Comparison of ENCODE assay signal across 16 cellular contexts in the genomic region with DNA sequence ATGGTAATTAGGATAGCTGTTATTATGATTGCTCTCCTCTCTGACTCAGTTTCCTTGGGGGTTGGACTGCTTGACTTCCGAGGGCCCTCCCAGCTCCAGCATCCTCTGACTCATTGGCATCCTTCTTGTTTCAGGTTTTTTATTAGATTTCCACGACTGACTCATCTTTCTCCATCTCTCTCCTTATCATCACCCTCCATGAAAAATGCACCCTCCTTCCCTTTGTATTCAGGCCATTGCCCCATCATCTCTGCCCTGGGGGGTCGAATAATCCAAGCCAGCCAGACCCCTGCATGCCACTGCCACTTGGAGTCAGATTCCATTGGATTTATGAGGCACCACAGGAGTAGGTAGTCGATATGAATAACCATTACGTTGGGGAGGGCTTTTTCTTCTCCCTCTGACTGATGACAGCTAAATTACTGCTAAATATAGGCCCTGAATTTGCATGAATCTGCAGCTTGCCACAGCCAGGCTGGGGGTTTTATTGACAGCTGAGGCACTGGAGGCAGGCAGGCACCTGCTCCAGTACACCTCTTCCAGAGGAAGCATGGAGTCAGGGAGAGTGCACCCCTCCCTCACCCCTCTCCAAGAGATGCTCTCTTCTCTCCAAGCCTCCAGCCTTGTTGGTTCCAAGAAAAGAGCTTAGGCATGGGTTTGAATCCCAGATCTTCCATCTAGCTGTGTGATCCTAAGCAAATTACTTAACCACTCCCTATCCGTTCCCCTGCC.
DNase-seq lines count a peak whose midpoint lies in the region; ATAC-seq and TF ChIP-seq lines count a peak whose summit lies in the region.
"Had no signal": no experiment of that assay in that cellular context is flagged by ENCODE, and none has a peak within 500 bp of the region (broad histone marks: within the 10 kb centered on the region; RNA-seq: fewer than 3 reads in every experiment).

No MANE protein-coding gene starts in this region.

- peaks cover 57% of the 10 kb centered on the region for H3K27me3 ChIP-seq in adipocyte (replicated peaks; ENCODE audit: control insufficient read depth, insufficient read depth, low read length)

- DNase-seq in AG08395 (ENCODE audit: low spot score) (peak; percentile 80), HT1080 (ENCODE audit: low read depth) (peak; percentile 98), adipocyte (ENCODE audit: low read depth) (peak; percentile 4), inferior parietal cortex (ENCODE audit: extremely low spot score) (peak; percentile 39), HEK293T (ENCODE audit: extremely low spot score) (no peak), NCI-H524 (lab: John Stamatoyannopoulos, UW) (no peak), T-helper 17 cell (no peak)
- DNase-seq: activated B cell treated with CpG ODN at 0.5 μM for 24 hours, activated T-cell treated with anti-CD3 and anti-CD28 coated beads for 4 hours, AML-193, Kasumi-1, kidney, NCI-H187 treated with DMSO at 0.1 percent for 48 hours, trophoblast cell had no signal

- H3K9me3 ChIP-seq in adipocyte (ENCODE audit: control insufficient read depth, low read length), result no peaks in the 10 kb centered on the region
- no peaks in the 10 kb centered on the region for H3K9me3 ChIP-seq in T-helper 17 cell (ENCODE audit: control insufficient read depth, low read length, poor library complexity, severe bottlenecking)

- no peaks in the 10 kb centered on the region for H3K4me1 Mint-ChIP-seq in T-helper 17 cell
- H3K4me1 Mint-ChIP-seq: activated B cell treated with CpG ODN at 0.5 μM for 24 hours had no signal

- H3K27ac Mint-ChIP-seq in T-helper 17 cell, result no peak overlapping the region
- H3K27ac Mint-ChIP-seq: activated B cell treated with CpG ODN at 0.5 μM for 24 hours had no signal

- H3K27me3 Mint-ChIP-seq in T-helper 17 cell, result peaks cover 19% of the 10 kb centered on the region

- H3K4me1 ChIP-seq in adipocyte (ENCODE audit: control insufficient read depth, insufficient read depth, low read length), result no peaks in the 10 kb centered on the region

- H3K36me3 ChIP-seq in adipocyte (ENCODE audit: control insufficient read depth, insufficient read depth, low read length, severe bottlenecking), result no peaks in the 10 kb centered on the region

- POLR2A ChIA-PET in HEK293T (lab: Yijun Ruan, JAX), result no interaction called here

- H3K36me3 Mint-ChIP-seq in T-helper 17 cell (ENCODE audit: low read depth), result no peaks in the 10 kb centered on the region

- no peak for ATAC-seq in GM21723 (IDR thresholded peaks at IDR 0.05; ENCODE audit: unreplicated experiment)
- ATAC-seq in T-helper 17 cell, result no peak
- ATAC-seq: GM12878 had no signal

- no peak overlapping the region for H3K4me3 ChIP-seq in adipocyte (ENCODE audit: low read length)
- H3K4me3 ChIP-seq: GM12878 had no signal

- H3K9ac ChIP-seq in adipocyte (ENCODE audit: low read length), result no peak overlapping the region

- H3K4me3 Mint-ChIP-seq in T-helper 17 cell, result no peak overlapping the region
- H3K4me3 Mint-ChIP-seq: activated B cell treated with CpG ODN at 0.5 μM for 24 hours had no signal

- CTCF ChIA-PET in HEK293T (lab: Yijun Ruan, JAX), result interaction anchor here (1.0 kb wide), 1 partner anchor 33 kb away, joined by 4 read pairs; no protein-coding TSS in a partner anchor

TF ChIP-seq in HEK293T, 16 proteins besides CTCF, POLR2A, EP300 and RAD21:
- no peak for TF ChIP-seq NFRKB (IDR thresholded peaks at IDR 0.05)
- no peak for TF ChIP-seq ZNF384 (IDR thresholded peaks at IDR 0.05)
- no peak for TF ChIP-seq SP1 (IDR thresholded peaks at IDR 0.05)
- no peak for TF ChIP-seq BHLHE40 (IDR thresholded peaks at IDR 0.05; ENCODE audit: borderline replicate concordance)
- no peak for TF ChIP-seq ARNT (IDR thresholded peaks at IDR 0.05)
- TF ChIP-seq LEF1 (IDR thresholded peaks at IDR 0.05; ENCODE audit: borderline replicate concordance), result no peak
- TF ChIP-seq FOXA1 (IDR thresholded peaks at IDR 0.05), result no peak

Comparison
In these comparisons a context has a peak if more than half of its experiments do, and no peak if none do; other contexts are left out.
1. DNase-seq: peak in AG08395 (single experiment), HT1080 (single experiment), adipocyte (single experiment) and inferior parietal cortex (single experiment); none in HEK293T (single experiment), NCI-H524 (0 of 2) and T-helper 17 cell (0 of 3).